Comparison of ENCODE assay signal across 19 cellular contexts in the genomic region with DNA sequence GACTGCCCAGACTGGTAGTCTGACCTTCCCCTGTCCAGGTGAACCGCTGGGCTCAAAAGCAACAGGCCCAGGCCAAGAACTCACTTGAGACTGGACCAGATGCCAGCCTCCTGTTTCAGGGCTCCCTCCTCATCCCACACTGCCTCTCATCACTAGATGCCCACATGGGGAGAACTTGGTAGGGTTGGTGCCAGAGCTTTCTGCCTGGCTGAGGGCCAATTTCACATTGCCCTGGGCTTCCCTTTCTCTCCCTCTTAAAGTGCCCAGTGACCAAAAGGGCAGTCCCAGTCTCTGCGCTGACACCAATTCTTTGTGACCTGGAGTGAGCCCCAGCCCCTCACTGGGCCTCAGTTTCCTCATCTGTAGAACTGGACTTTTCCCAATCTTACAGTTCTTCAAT. TPM values are rescaled to one million over a fixed set of nuclear protein-coding genes. Genes with fewer than 3 reads are reported as not detected.
DNase-seq lines count a peak whose midpoint lies in the region; ATAC-seq and TF ChIP-seq lines count a peak whose summit lies in the region.
"Had no signal": no experiment of that assay in that cellular context is flagged by ENCODE, and none has a peak within 500 bp of the region (broad histone marks: within the 10 kb centered on the region; RNA-seq: fewer than 3 reads in every experiment).

No MANE protein-coding gene starts in this region.

- DNase-seq in SK-N-SH (peak; percentile 60), M059J (ENCODE audit: low read depth) (peak; percentile 17), epidermal melanocyte (ENCODE audit: insufficient read length, low spot score) (peak; percentile 36), osteoblast (ENCODE audit: insufficient read length, low spot score, missing footprints) (peak; percentile 55), activated gamma-delta T cell (lab: John Stamatoyannopoulos, UW) (no peak), mesenchymal stem cell (no peak)
- DNase-seq: CD8-positive, alpha-beta memory T cell; DMS 273 treated with DMSO at 0.1 percent for 48 hours; GM23248; NCI-H1436; NCI-H2029 treated with DMSO at 0.1 percent for 48 hours; NCI-H510A; SHP77 had no signal

- no peak for TF ChIP-seq RAD21 in SK-N-SH (IDR thresholded peaks at IDR 0.05; ENCODE audit: low read length)

- no peak overlapping the region for H3K4ac ChIP-seq in mesenchymal stem cell (ENCODE audit: low read depth in 1 of 2, low read length in 2 of 2)

- CTCF ChIA-PET in SK-N-SH (lab: Yijun Ruan, JAX): interaction anchor here (1.5 kb wide), 1 partner anchor 8 kb away, joined by 6 read pairs; no protein-coding TSS in a partner anchor

- ATAC-seq in SK-N-SH treated with all-trans-retinoic acid at 6 μM for 48 hours: no peak
- no peak for ATAC-seq in GM21786 (IDR thresholded peaks at IDR 0.05; ENCODE audit: unreplicated experiment)
- ATAC-seq: Panc1 had no signal

- H3K18ac ChIP-seq in mesenchymal stem cell (ENCODE audit: low read depth in 1 of 2, low read length in 2 of 2): no peak overlapping the region

- H4K91ac ChIP-seq in mesenchymal stem cell (ENCODE audit: low read length): no peak overlapping the region

- H3K79me2 ChIP-seq in SK-N-SH (ENCODE audit: insufficient read depth): no peaks in the 10 kb centered on the region
- H3K79me2 ChIP-seq in osteoblast (ENCODE audit: insufficient read depth, low read length): no peaks in the 10 kb centered on the region

- H3K9ac ChIP-seq in SK-N-SH (no peak overlapping the region), mesenchymal stem cell (ENCODE audit: low read length) (no peak overlapping the region)
- H3K9ac ChIP-seq: BLaER1 treated with 17β-estradiol and CSF1 and Interleukin-3, amounts not matched to agents 10 nM and 100 nM; GM23248 had no signal

- H2BK15ac ChIP-seq in mesenchymal stem cell (ENCODE audit: low read depth, poor library complexity, severe bottlenecking): no peak overlapping the region

- H2AK5ac ChIP-seq in mesenchymal stem cell (ENCODE audit: low read length, severe bottlenecking): no peak overlapping the region

- H4K20me1 ChIP-seq in SK-N-SH (ENCODE audit: insufficient read depth) (no peaks in the 10 kb centered on the region), osteoblast (ENCODE audit: insufficient read depth, low read length) (no peaks in the 10 kb centered on the region)
- H4K20me1 ChIP-seq: BLaER1 treated with 17β-estradiol and CSF1 and Interleukin-3, amounts not matched to agents 10 nM and 100 nM had no signal

- H3K36me3 ChIP-seq in SK-N-SH (replicated peaks in 1 of 2; ENCODE audit: control insufficient read depth in 1 of 2, insufficient read depth in 2 of 2, low read length in 1 of 2): no peaks in the 10 kb centered on the region
- no peaks in the 10 kb centered on the region for H3K36me3 ChIP-seq in osteoblast (ENCODE audit: insufficient read depth, low read length)
- H3K36me3 ChIP-seq in mesenchymal stem cell (ENCODE audit: control insufficient read depth in 1 of 2, insufficient read depth in 2 of 2, low read depth in 1 of 2, low read length in 2 of 2): peaks cover 0 to 11% of the 10 kb centered on the region in 2 experiments
- H3K36me3 ChIP-seq: BLaER1 treated with 17β-estradiol and CSF1 and Interleukin-3, amounts not matched to agents 10 nM and 100 nM had no signal

- no peak overlapping the region for H4K8ac ChIP-seq in mesenchymal stem cell (ENCODE audit: low read length)

- no peak for TF ChIP-seq EP300 in SK-N-SH (IDR thresholded peaks at IDR 0.05; ENCODE audit: borderline replicate concordance in 1 of 2, low read depth in 1 of 2, low read length in 1 of 2)

- POLR2A ChIA-PET in SK-N-SH (lab: Yijun Ruan, JAX): no interaction called here

- WGBS in SK-N-SH (ENCODE audit: low lambda C conversion rate): 79% methylated on average over 2 of the region's 2 CpGs
- 100% methylated on average over 1 of the region's 2 CpGs for WGBS in mesenchymal stem cell

- H3K4me3 ChIP-seq in SK-N-SH (ENCODE audit: low read depth in 2 of 2, low read length in 1 of 2) (no peak overlapping the region), osteoblast (ENCODE audit: insufficient read depth, low read length) (no peak overlapping the region), mesenchymal stem cell (ENCODE audit: insufficient read depth in 1 of 2, low read depth in 1 of 2, low read length in 2 of 2) (no peak overlapping the region)
- H3K4me3 ChIP-seq: BLaER1 treated with 17β-estradiol and CSF1 and Interleukin-3, amounts not matched to agents 10 nM and 100 nM; GM12878; GM23248 had no signal

- no peaks in the 10 kb centered on the region for H3K27me3 ChIP-seq in SK-N-SH (ENCODE audit: insufficient read depth)
- H3K27me3 ChIP-seq in osteoblast (ENCODE audit: insufficient read depth, low read length): no peaks in the 10 kb centered on the region
- H3K27me3 ChIP-seq in mesenchymal stem cell (ENCODE audit: control insufficient read depth in 1 of 2, insufficient read depth in 1 of 2, low read length in 2 of 2): peaks cover 0 to 16% of the 10 kb centered on the region in 2 experiments
- H3K27me3 ChIP-seq: BLaER1 treated with 17β-estradiol and CSF1 and Interleukin-3, amounts not matched to agents 10 nM and 100 nM had no signal

- H3K79me1 ChIP-seq in mesenchymal stem cell (replicated peaks; ENCODE audit: low read length, poor library complexity, severe bottlenecking): no peaks in the 10 kb centered on the region

- no peak for TF ChIP-seq CTCF in SK-N-SH (IDR thresholded peaks at IDR 0.05)
- TF ChIP-seq CTCF in osteoblast (IDR thresholded peaks at IDR 0.05; ENCODE audit: extremely low read depth, low read depth, low read length): no peak

- H3K9me3 ChIP-seq in SK-N-SH: no peaks in the 10 kb centered on the region
- H3K9me3 ChIP-seq in osteoblast (ENCODE audit: low read depth, low read length): no peaks in the 10 kb centered on the region
- no peaks in the 10 kb centered on the region for H3K9me3 ChIP-seq in mesenchymal stem cell (ENCODE audit: control insufficient read depth, low read length)
- H3K9me3 ChIP-seq: BLaER1 treated with 17β-estradiol and CSF1 and Interleukin-3, amounts not matched to agents 10 nM and 100 nM had no signal

- no peak overlapping the region for H2BK5ac ChIP-seq in mesenchymal stem cell (ENCODE audit: low read depth, low read length, poor library complexity, severe bottlenecking)

- H3F3A ChIP-seq in SK-N-SH (replicated peaks; ENCODE audit: insufficient read depth): no peaks in the 10 kb centered on the region

- no peak overlapping the region for H2BK120ac ChIP-seq in mesenchymal stem cell (ENCODE audit: low read depth, low read length)

- no peak overlapping the region for H2BK12ac ChIP-seq in mesenchymal stem cell (ENCODE audit: low read length in 2 of 2)

- no peak overlapping the region for H2AFZ ChIP-seq in SK-N-SH (ENCODE audit: low read depth)
- H2AFZ ChIP-seq in osteoblast (ENCODE audit: low read length): no peak overlapping the region
- no peak overlapping the region for H2AFZ ChIP-seq in mesenchymal stem cell (ENCODE audit: low read depth, low read length)
- H2AFZ ChIP-seq: GM23248 had no signal

- H3K4me1 ChIP-seq in SK-N-SH (ENCODE audit: control insufficient read depth in 1 of 2, insufficient read depth in 2 of 2, low read depth in 1 of 2, low read length in 1 of 2): peaks cover 0 to 11% of the 10 kb centered on the region in 2 experiments; a peak in 1 of 4 replicates
- peaks cover 4% of the 10 kb centered on the region for H3K4me1 ChIP-seq in osteoblast (ENCODE audit: insufficient read depth, low read length)
- peaks cover 2% of the 10 kb centered on the region for H3K4me1 ChIP-seq in mesenchymal stem cell (ENCODE audit: control insufficient read depth, insufficient read depth, low read depth, low read length)

- H3K23ac ChIP-seq in mesenchymal stem cell (ENCODE audit: low read length in 2 of 2): no peak overlapping the region

- no peak overlapping the region for H3K4me2 ChIP-seq in SK-N-SH
- no peak overlapping the region for H3K4me2 ChIP-seq in osteoblast (ENCODE audit: insufficient read depth, low read length)
- H3K4me2 ChIP-seq in mesenchymal stem cell (ENCODE audit: low read length, poor library complexity, severe bottlenecking): no peak overlapping the region

- H3K27ac ChIP-seq in SK-N-SH (ENCODE audit: low read depth in 2 of 2, low read length in 1 of 2): no peak overlapping the region
- H3K27ac ChIP-seq in osteoblast (ENCODE audit: low read depth, low read length): no peak overlapping the region
- H3K27ac ChIP-seq in mesenchymal stem cell (ENCODE audit: low read length, poor library complexity, severe bottlenecking): no peak overlapping the region
- H3K27ac ChIP-seq: BLaER1 treated with 17β-estradiol and CSF1 and Interleukin-3, amounts not matched to agents 10 nM and 100 nM; GM23248; HL-60 had no signal

- no peaks in the 10 kb centered on the region for H3K9me2 ChIP-seq in SK-N-SH

- H3K14ac ChIP-seq in mesenchymal stem cell (ENCODE audit: low read length in 2 of 2): no peak overlapping the region

TF ChIP-seq in SK-N-SH, 30 proteins besides CTCF, POLR2A, EP300 and RAD21 (continues in another document):
- TF ChIP-seq NRF1 (IDR thresholded peaks at IDR 0.05; ENCODE audit: low read depth, low read length): no peak
- no peak for TF ChIP-seq TAF1 (IDR thresholded peaks at IDR 0.05; ENCODE audit: borderline replicate concordance, low read depth, low read length)
- no peak for TF ChIP-seq GABPA (IDR thresholded peaks at IDR 0.05; ENCODE audit: low read depth)
- TF ChIP-seq SIN3A (IDR thresholded peaks at IDR 0.05; ENCODE audit: borderline replicate concordance, low read depth, low read length): no peak
- TF ChIP-seq YY1 (IDR thresholded peaks at IDR 0.05; ENCODE audit: low read depth): no peak
- no peak for TF ChIP-seq FOSL2 (IDR thresholded peaks at IDR 0.05; ENCODE audit: borderline replicate concordance, low read depth)

TF ChIP-seq in SK-N-SH treated with all-trans-retinoic acid at 6 μM for 48 hours, 23 proteins besides CTCF, POLR2A, EP300 and RAD21 (continues in another document):
- no peak for TF ChIP-seq ZNF70 (CRISPR knock-in tag; IDR thresholded peaks at IDR 0.05)
- TF ChIP-seq, protein P1, sequence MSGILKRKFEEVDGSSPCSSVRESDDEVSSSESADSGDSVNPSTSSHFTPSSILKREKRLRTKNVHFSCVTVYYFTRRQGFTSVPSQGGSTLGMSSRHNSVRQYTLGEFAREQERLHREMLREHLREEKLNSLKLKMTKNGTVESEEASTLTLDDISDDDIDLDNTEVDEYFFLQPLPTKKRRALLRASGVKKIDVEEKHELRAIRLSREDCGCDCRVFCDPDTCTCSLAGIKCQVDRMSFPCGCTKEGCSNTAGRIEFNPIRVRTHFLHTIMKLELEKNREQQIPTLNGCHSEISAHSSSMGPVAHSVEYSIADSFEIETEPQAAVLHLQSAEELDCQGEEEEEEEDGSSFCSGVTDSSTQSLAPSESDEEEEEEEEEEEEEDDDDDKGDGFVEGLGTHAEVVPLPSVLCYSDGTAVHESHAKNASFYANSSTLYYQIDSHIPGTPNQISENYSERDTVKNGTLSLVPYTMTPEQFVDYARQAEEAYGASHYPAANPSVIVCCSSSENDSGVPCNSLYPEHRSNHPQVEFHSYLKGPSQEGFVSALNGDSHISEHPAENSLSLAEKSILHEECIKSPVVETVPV (CRISPR knock-in tag; IDR thresholded peaks at IDR 0.05): no peak
- no peak for TF ChIP-seq CSDC2 (CRISPR knock-in tag; IDR thresholded peaks at IDR 0.05)

RNA-seq across cellular contexts. Expression of a gene that starts 41.7 kb away (rescaled TPM):
- 94.4 and 150 TPM in 2 replicates for polyA plus RNA-seq in SK-N-SH (2012; rRNA removed)
- 128 and 267 TPM in 2 replicates for polyA plus RNA-seq in SK-N-SH (2012; cell fraction: cytosol; rRNA removed)
- polyA plus RNA-seq in SK-N-SH (2012; cell fraction: nucleus; rRNA removed): 48.2 and 72.3 TPM in 2 replicates
- total RNA-seq in M059J (2014; rRNA removed; shearing (Covaris generic)): 195 and 212 TPM in 2 replicates
- total RNA-seq in osteoblast: 139 and 153 TPM in 2 replicates
- polyA plus RNA-seq in mesenchymal stem cell (2013, experiment 1 of 2): 134 TPM
- 133 TPM for polyA plus RNA-seq in mesenchymal stem cell (2013, experiment 2 of 2)

Comparison
In these comparisons a context has a peak if more than half of its experiments do, and no peak if none do; other contexts are left out.
1. DNase-seq: peak in SK-N-SH (single experiment), M059J (single experiment), epidermal melanocyte (single experiment) and osteoblast (single experiment); none in activated gamma-delta T cell (single experiment) and mesenchymal stem cell (single experiment).